Comparison of ENCODE assay signal across 15 cellular contexts in the genomic region with DNA sequence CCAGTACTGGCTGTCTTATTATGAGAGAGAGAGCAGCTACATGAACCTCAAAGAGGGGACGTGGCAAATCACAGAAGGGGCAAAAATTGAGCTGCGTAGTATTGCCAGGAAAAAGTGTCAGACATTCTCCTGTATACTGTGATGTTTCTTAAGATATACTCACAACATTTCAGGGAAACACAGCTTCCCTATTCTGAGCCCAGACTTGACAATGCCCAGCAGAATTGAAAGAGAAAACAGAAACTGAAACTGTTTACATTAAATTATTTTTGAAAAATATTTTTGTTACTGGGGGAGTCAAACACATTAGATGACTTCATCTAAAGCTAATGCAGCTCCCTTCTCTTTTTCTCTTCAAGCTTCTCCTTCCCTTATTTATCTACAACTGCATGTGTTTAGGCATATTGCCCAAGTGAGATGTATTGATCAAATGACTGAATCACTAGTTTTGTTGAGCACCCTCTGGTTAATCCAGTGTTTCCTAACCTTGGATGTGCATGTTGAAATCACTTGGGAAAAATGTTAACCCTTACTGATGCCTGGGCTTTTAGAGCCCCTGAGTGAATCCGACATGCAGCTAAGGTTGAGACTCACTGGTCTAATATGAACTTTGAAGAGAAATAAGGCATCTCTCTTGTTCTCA. TPM values are rescaled to one million over a fixed set of nuclear protein-coding genes. Genes with fewer than 3 reads are reported as not detected.
DNase-seq lines count a peak whose midpoint lies in the region; ATAC-seq, FAIRE-seq and TF ChIP-seq lines count a peak whose summit lies in the region.
"Had no signal": no experiment of that assay in that cellular context is flagged by ENCODE, and none has a peak within 500 bp of the region (broad histone marks: within the 10 kb centered on the region; RNA-seq: fewer than 3 reads in every experiment).

No MANE protein-coding gene starts in this region.

- no peak for TF ChIP-seq RAD21 in GM12878 (IDR thresholded peaks at IDR 0.05; ENCODE audit: insufficient read depth, low read depth, low read length)

- no peak for TF ChIP-seq POLR2A in GM12878 (IDR thresholded peaks at IDR 0.05; ENCODE audit: low read depth, low read length)

- no peak overlapping the region; the same call in 1 of the 2 replicates for H3K4me2 ChIP-seq in GM12878 (ENCODE audit: control insufficient read depth, insufficient read depth)

- POLR2A ChIA-PET in GM12878 (lab: Charles Lee) = no interaction called here

- RAD21 ChIA-PET in GM12878 (lab: Charles Lee; ENCODE audit: unreplicated experiment) = no interaction called here

- no peaks in the 10 kb centered on the region for H3K36me3 ChIP-seq in GM12878 (ENCODE audit: control insufficient read depth in 2 of 2, insufficient read depth in 2 of 2, low read length in 1 of 2)
- no peaks in the 10 kb centered on the region for H3K36me3 ChIP-seq in MG63
- H3K36me3 ChIP-seq: HAP-1 had no signal

- no peaks in the 10 kb centered on the region for H4K20me1 ChIP-seq in GM12878 (ENCODE audit: control insufficient read depth, insufficient read depth)

- FAIRE-seq in GM12878 (lab: Jason Lieb, UNC) (peak; percentile 38), RCC 7860 (lab: Jason Lieb, UNC) (no peak)
- FAIRE-seq: keratinocyte had no signal

- intact Hi-C loops in GM12878 (cut with micrococcal nuclease; ENCODE audit: unreplicated experiment) = no loop called here

- BruUV-seq in GM12878 (replicated peaks; lab: Mats Ljungman, UMichigan) = no TSS peak

- in situ Hi-C loops in GM12878 (cut with MboI) = no loop called here
- in situ Hi-C loops in GM13977 (cut with MboI; ENCODE audit: low pct_unique_long_range_greater_than_20kb, low sequenced_read_pairs, unreplicated experiment) = no loop called here

- no peaks in the 10 kb centered on the region for H3K79me2 ChIP-seq in GM12878 (ENCODE audit: control insufficient read depth, insufficient read depth, low read length)

- SMC1A ChIA-PET in GM12878 (lab: Charles Lee; ENCODE audit: uncharacterized antibody, unreplicated experiment) = interaction anchor here (1.3 kb wide), 1 partner anchor 19 kb away, joined by 3 read pairs; no protein-coding TSS in a partner anchor

- TF ChIP-seq CTCF in GM20000 (IDR thresholded peaks at IDR 0.05; ENCODE audit: extremely low read depth, missing control alignments) = no peak
- TF ChIP-seq CTCF in GM12878 (IDR thresholded peaks at IDR 0.05 in 2 of 3, conservative IDR thresholded peaks at IDR 0.05 in 1 of 3; ENCODE audit: control insufficient read depth in 2 of 3, extremely low read depth in 1 of 3, insufficient read depth in 1 of 3, low read depth in 3 of 3, low read length in 3 of 3) = no peak
- TF ChIP-seq CTCF in GM13977 (IDR thresholded peaks at IDR 0.05; ENCODE audit: extremely low read depth, insufficient read depth, missing control alignments) = no peak

- H3K9me3 ChIP-seq in GM12878 (replicated peaks; ENCODE audit: control insufficient read depth, insufficient read depth, low read length) = no peaks in the 10 kb centered on the region
- H3K9me3 ChIP-seq in MG63 = no peaks in the 10 kb centered on the region
- H3K9me3 ChIP-seq: HAP-1 had no signal

- WGBS in GM12878 (ENCODE audit: insufficient coverage, insufficient replicate concordance, low lambda C conversion rate, missing lambda C conversion rate) = 33% methylated on average over 3 of the region's 3 CpGs

- ATAC-seq in GM18508 (IDR thresholded peaks at IDR 0.05; ENCODE audit: insufficient read depth, unreplicated experiment) (peak; percentile 75), HG03066 (IDR thresholded peaks at IDR 0.05; ENCODE audit: low read depth, unreplicated experiment) (peak; percentile 56), GM12878 (peak; percentile 80)
- ATAC-seq: Right ventricle myocardium inferior had no signal

- H3K9ac ChIP-seq in GM12878 (ENCODE audit: control insufficient read depth, insufficient read depth, low read length) = no peak overlapping the region

- TF ChIP-seq EP300 in GM12878 (IDR thresholded peaks at IDR 0.05; ENCODE audit: borderline replicate concordance in 1 of 2, control insufficient read depth in 1 of 2, low read depth in 2 of 2, low read length in 2 of 2) = no peak

- no peak overlapping the region for H3K27ac ChIP-seq in GM12878 (ENCODE audit: control insufficient read depth, insufficient read depth)

- H3K4me1 ChIP-seq in GM12878 (ENCODE audit: control insufficient read depth, insufficient read depth, low read length) = no peaks in the 10 kb centered on the region

- peak; percentile 2 for DNase-seq in GM20000 (ENCODE audit: low spot score)
- no peak for DNase-seq in GM12878 (ENCODE audit: low read depth, low spot score)
- no peak for DNase-seq in RCC 7860 (ENCODE audit: low spot score)
- DNase-seq in NCI-H748 treated with DMSO at 0.1 percent for 48 hours (lab: John Stamatoyannopoulos, UW) = no peak
- no peak for DNase-seq in MG63
- DNase-seq in GM13977 (ENCODE audit: low spot score) = no peak
- DNase-seq: activated B cell treated with CpG ODN at 0.5 μM for 24 hours, AML-193, IMR-90 had no signal

- CTCF ChIA-PET in GM12878 (lab: Yijun Ruan, JAX) = no interaction called here

- H2AFZ ChIP-seq in GM12878 (ENCODE audit: control insufficient read depth, low read depth, low read length) = peak overlapping the region; percentile 45; the same call in 1 of the 2 replicates

- no peak overlapping the region for H3K4me3 ChIP-seq in GM12878
- H3K4me3 ChIP-seq in MG63 = no peak overlapping the region
- H3K4me3 ChIP-seq: HAP-1 had no signal

- H3K27me3 ChIP-seq in GM12878 (replicated peaks in 1 of 2; ENCODE audit: control insufficient read depth in 2 of 2, insufficient read depth in 2 of 2, low read length in 1 of 2) (no peaks in the 10 kb centered on the region; a peak in 1 of 4 replicates), MG63 (no peaks in the 10 kb centered on the region)

TF ChIP-seq in GM12878, 131 proteins besides CTCF, POLR2A, EP300 and RAD21:
- TF ChIP-seq SUZ12 (IDR thresholded peaks at IDR 0.05; ENCODE audit: unreplicated experiment) (no peak), CBX3 (IDR thresholded peaks at IDR 0.05; ENCODE audit: borderline replicate concordance, low read depth) (no peak), HDGF (IDR thresholded peaks at IDR 0.05) (no peak), YBX1 (IDR thresholded peaks at IDR 0.05) (no peak), POU2F2 (IDR thresholded peaks at IDR 0.05; ENCODE audit: borderline replicate concordance, low read depth, low read length) (no peak), ASH2L (IDR thresholded peaks at IDR 0.05; ENCODE audit: borderline replicate concordance, low read depth) (no peak)

RNA-seq across cellular contexts. Expression of gene CADPS, which starts 39.5 kb away (rescaled TPM):
- 0.33 TPM in 1 of 2 replicates, not detected in the other for total RNA-seq in GM12878 (2013; cell fraction: nucleolus; rRNA removed)
- total RNA-seq in GM12878 (2014; rRNA removed) = not detected in 2 replicates
- not detected in 2 replicates for total RNA-seq in GM12878 (2014; rRNA removed; fragmentation: Illumina TruSeq; extraction: Trizol)
- total RNA-seq in GM12878 (2021) = not detected in 2 replicates
- not detected for polyA plus RNA-seq in GM12878 (2011; ENCODE audit: low read depth)
- 0.19 and 0.20 TPM in 2 replicates for polyA plus RNA-seq in GM12878 (2011; rRNA removed)
- polyA plus RNA-seq in GM12878 (2011; cell fraction: cytosol; rRNA removed) = 0.08 and 0.40 TPM in 2 replicates
- polyA plus RNA-seq in GM12878 (2011; cell fraction: nucleus; rRNA removed) = 0.12 and 0.28 TPM in 2 replicates
- polyA plus RNA-seq in GM12878 (2012) = 0.07 TPM in 1 of 2 replicates, not detected in the other
- polyA plus RNA-seq in GM12878 (2014; fragmentation: Illumina TruSeq; extraction: Trizol) = not detected in 2 replicates
- polyA plus RNA-seq in GM12878 (2014; fragmentation: Nextera tagmentation; extraction: Ambion mirVana) = not detected
- not detected in 2 replicates for polyA plus RNA-seq in GM12878 (2014; rRNA removed)
- not detected for polyA plus RNA-seq in GM12878 (2016; fragmentation: Nextera tagmentation; extraction: Ambion mirVana)
- polyA minus RNA-seq in GM12878 (2011; rRNA and poly(A)+ RNA removed) = 0.41 TPM in 1 of 2 replicates, not detected in the other
- polyA minus RNA-seq in GM12878 (2011; cell fraction: cytosol; rRNA and poly(A)+ RNA removed) = not detected in 2 replicates
- 0.67 TPM in 1 of 2 replicates, not detected in the other for polyA minus RNA-seq in GM12878 (2011; cell fraction: nucleus; rRNA and poly(A)+ RNA removed)
- total RNA-seq in MG63 (2014; rRNA removed; shearing (Covaris generic); ENCODE audit: low replicate concordance) = 0.07 and 0.22 TPM in 2 replicates
- total RNA-seq: activated B cell treated with CpG ODN at 0.5 μM for 24 hours, G401, IMR-90 had no signal
- polyA plus RNA-seq: IMR-90, keratinocyte had no signal
